Comparison of ENCODE assay signal across 8 cellular contexts in genomic region chr11:9280655-9281301, GRCh38. TPM values are rescaled to one million over a fixed set of nuclear protein-coding genes. Genes with fewer than 3 reads are reported as not detected.
A peak's percentile ranks its signal among the peaks of the same experiment; 100 is the strongest.
DNase-seq lines count a peak whose midpoint lies in the region; ATAC-seq, FAIRE-seq and TF ChIP-seq lines count a peak whose summit lies in the region.

No MANE protein-coding gene starts in this region.

- peak in 6 of 7 experiments; percentile 29 to 65 (median 56) for DNase-seq in CD8-positive, alpha-beta T cell
- DNase-seq in GM12878 (ENCODE audit: low read depth, low spot score), result peak; percentile 58
- DNase-seq in small intestine, result peak; percentile 51
- no peak for DNase-seq in PC-9
- no peak for DNase-seq in HK-2 (ENCODE audit: unreplicated experiment)

- H3K9me3 ChIP-seq in CD8-positive, alpha-beta T cell (ENCODE audit: low read length), result no peaks in the 10 kb centered on the region
- H3K9me3 ChIP-seq in SU-DHL-6 (ENCODE audit: insufficient read depth, low read length) (no peaks in the 10 kb centered on the region), GM12878 (replicated peaks; ENCODE audit: control insufficient read depth, insufficient read depth, low read length) (no peaks in the 10 kb centered on the region), small intestine (ENCODE audit: control insufficient read depth, low read depth) (no peaks in the 10 kb centered on the region), PC-9 (ENCODE audit: insufficient read depth, low read depth) (no peaks in the 10 kb centered on the region)

- POLR2A ChIA-PET in CD8-positive, alpha-beta T cell (lab: Charles Lee), result interaction anchor here (0.6 to 2.1 kb wide), 11 partner anchors 16 to 180 kb away, joined by 3 to 12 read pairs (median 4); partner anchors contain the start of genes DENND5A, TMEM41B and ZNF143
- POLR2A ChIA-PET in GM12878 (lab: Charles Lee), result interaction anchor here (0.7 to 1.7 kb wide), 7 partner anchors 16 to 179 kb away, joined by 3 to 8 read pairs (median 4); partner anchors contain the start of genes DENND5A and TMEM41B
- POLR2A ChIA-PET in PC-9 (lab: Charles Lee; ENCODE audit: unreplicated experiment), result no interaction called here

- ATAC-seq in CD8-positive, alpha-beta T cell, result peak; percentile 87
- peak; percentile 90 for ATAC-seq in GM19351 (IDR thresholded peaks at IDR 0.05; ENCODE audit: unreplicated experiment)
- peak; percentile 86 for ATAC-seq in HG03521 (IDR thresholded peaks at IDR 0.05; ENCODE audit: unreplicated experiment)
- peak; percentile 97 for ATAC-seq in GM12878

- peak overlapping the region; percentile 66 for H3K27ac Mint-ChIP-seq in CD8-positive, alpha-beta T cell

- BruUV-seq in GM12878 (replicated peaks; lab: Mats Ljungman, UMichigan), result no TSS peak
- BruUV-seq in PC-9 (replicated peaks; lab: Mats Ljungman, UMichigan), result no TSS peak

- RAD21 ChIA-PET in GM12878 (lab: Charles Lee; ENCODE audit: unreplicated experiment), result interaction anchor here (0.7 to 2.0 kb wide), 13 partner anchors 10 to 255 kb away, joined by 3 to 9 read pairs (median 3); partner anchors contain the start of genes DENND5A and TMEM41B

- peak overlapping the region; percentile 17 for H3K4me3 ChIP-seq in CD8-positive, alpha-beta T cell (ENCODE audit: low read depth, low read length)
- H3K4me3 ChIP-seq in SU-DHL-6 (ENCODE audit: insufficient read depth, low read length, poor library complexity, severe bottlenecking), result no peak overlapping the region
- no peak overlapping the region for H3K4me3 ChIP-seq in GM12878
- H3K4me3 ChIP-seq in small intestine (ENCODE audit: low read depth in 1 of 2, low read length in 2 of 2), result no peak overlapping the region
- no peak overlapping the region for H3K4me3 ChIP-seq in PC-9

- TF ChIP-seq CTCF in CD8-positive, alpha-beta T cell (IDR thresholded peaks at IDR 0.05), result no peak
- TF ChIP-seq CTCF in SU-DHL-6 (IDR thresholded peaks at IDR 0.05; ENCODE audit: insufficient read depth, low read length, poor library complexity, severe bottlenecking) (no peak), GM12878 (IDR thresholded peaks at IDR 0.05 in 2 of 3, conservative IDR thresholded peaks at IDR 0.05 in 1 of 3; ENCODE audit: control insufficient read depth in 2 of 3, extremely low read depth in 1 of 3, insufficient read depth in 1 of 3, low read depth in 3 of 3, low read length in 3 of 3) (no peak), PC-9 (conservative IDR thresholded peaks at IDR 0.05) (no peak)

- no peaks in the 10 kb centered on the region for H3K79me2 ChIP-seq in SU-DHL-6 (ENCODE audit: insufficient read depth, low read length)
- H3K79me2 ChIP-seq in GM12878 (ENCODE audit: control insufficient read depth, insufficient read depth, low read length), result no peaks in the 10 kb centered on the region
- H3K79me2 ChIP-seq in PC-9 (ENCODE audit: low read depth), result no peaks in the 10 kb centered on the region

- in situ Hi-C loops in GM12878 (cut with MboI), result no loop called here

- H4K20me1 ChIP-seq in SU-DHL-6 (ENCODE audit: low read depth, low read length) (peaks cover 10% of the 10 kb centered on the region; the same call in 1 of the 2 replicates), GM12878 (ENCODE audit: control insufficient read depth, insufficient read depth) (no peaks in the 10 kb centered on the region), PC-9 (ENCODE audit: insufficient read depth) (no peaks in the 10 kb centered on the region)

- no peaks in the 10 kb centered on the region for H3K9me3 Mint-ChIP-seq in CD8-positive, alpha-beta T cell

- no peak overlapping the region for H3K9ac ChIP-seq in SU-DHL-6 (ENCODE audit: low read length)
- H3K9ac ChIP-seq in GM12878 (ENCODE audit: control insufficient read depth, insufficient read depth, low read length), result no peak overlapping the region

- no peaks in the 10 kb centered on the region for H3K36me3 ChIP-seq in CD8-positive, alpha-beta T cell (ENCODE audit: insufficient read depth, low read length)
- H3K36me3 ChIP-seq in SU-DHL-6 (ENCODE audit: low read length) (peaks cover 12% of the 10 kb centered on the region; the same call in 1 of the 2 replicates), GM12878 (ENCODE audit: control insufficient read depth in 2 of 2, insufficient read depth in 2 of 2, low read length in 1 of 2) (no peaks in the 10 kb centered on the region; a peak in 1 of 4 replicates), small intestine (ENCODE audit: control insufficient read depth in 2 of 2, insufficient read depth in 2 of 2, low read length in 2 of 2) (no peaks in the 10 kb centered on the region), PC-9 (ENCODE audit: low read depth) (no peaks in the 10 kb centered on the region; the same call in 1 of the 2 replicates)

- H3K9me2 ChIP-seq in SU-DHL-6 (replicated peaks; ENCODE audit: insufficient read depth, low read length), result no peaks in the 10 kb centered on the region
- H3K9me2 ChIP-seq in PC-9 (ENCODE audit: insufficient read depth), result no peaks in the 10 kb centered on the region

- peaks cover 24% of the 10 kb centered on the region for H3K4me1 Mint-ChIP-seq in CD8-positive, alpha-beta T cell (ENCODE audit: low read depth)

- H3K4me2 ChIP-seq in SU-DHL-6 (ENCODE audit: low read depth, low read length, poor library complexity, severe bottlenecking) (peak overlapping the region; percentile 22), GM12878 (ENCODE audit: control insufficient read depth, insufficient read depth) (peak overlapping the region; percentile 74; the same call in 1 of the 2 replicates), PC-9 (no peak overlapping the region)

- CTCF ChIA-PET in CD8-positive, alpha-beta T cell (lab: Charles Lee), result interaction anchor here (0.6 to 1.9 kb wide), 7 partner anchors 9 to 143 kb away, joined by 3 to 5 read pairs (median 4); no protein-coding TSS in a partner anchor
- CTCF ChIA-PET in GM12878 (lab: Yijun Ruan, JAX) (interaction anchor here (0.6 to 2.2 kb wide), 13 partner anchors 18 to 1598 kb away, joined by 3 to 10 read pairs (median 3); no protein-coding TSS in a partner anchor), PC-9 (lab: Charles Lee) (no interaction called here)

- peaks cover 17% of the 10 kb centered on the region for H3K36me3 Mint-ChIP-seq in CD8-positive, alpha-beta T cell

- 25% methylated on average over 4 of the region's 4 CpGs for WGBS in GM12878 (ENCODE audit: insufficient coverage, insufficient replicate concordance, low lambda C conversion rate, missing lambda C conversion rate)
- WGBS in small intestine, 3 donors, result 37 to 39% (median 38%) methylated on average over 4 of the region's 4 CpGs

- no peak for TF ChIP-seq POLR2A in GM12878 (IDR thresholded peaks at IDR 0.05; ENCODE audit: low read depth, low read length)

- FAIRE-seq in GM12878 (lab: Jason Lieb, UNC) (peak; percentile 99), small intestine (lab: Jason Lieb, UNC) (no peak)

- TF ChIP-seq EP300 in GM12878 (IDR thresholded peaks at IDR 0.05; ENCODE audit: borderline replicate concordance in 1 of 2, control insufficient read depth in 1 of 2, low read depth in 2 of 2, low read length in 2 of 2), result no peak

- no peak for TF ChIP-seq RAD21 in GM12878 (IDR thresholded peaks at IDR 0.05; ENCODE audit: insufficient read depth, low read depth, low read length)

- H2AFZ ChIP-seq in SU-DHL-6 (ENCODE audit: low read depth, low read length, severe bottlenecking), result no peak overlapping the region
- H2AFZ ChIP-seq in GM12878 (ENCODE audit: control insufficient read depth, low read depth, low read length), result no peak overlapping the region
- no peak overlapping the region for H2AFZ ChIP-seq in PC-9

- intact Hi-C loops in CD8-positive, alpha-beta T cell (cut with DNase I, micrococcal nuclease), result loop anchor here in 1 of 2 experiments (1.0 to 2.0 kb wide), 3 partner anchors 16 to 34 kb away; partner anchors contain the start of gene TMEM41B
- intact Hi-C loops in GM12878 (cut with micrococcal nuclease; ENCODE audit: unreplicated experiment) (no loop called here), PC-9 (cut with micrococcal nuclease; ENCODE audit: unreplicated experiment) (loop anchor here (10.0 kb wide), 1 partner anchor 124 kb away; no protein-coding TSS in a partner anchor)

- H3F3A ChIP-seq in SU-DHL-6 (ENCODE audit: insufficient read depth) (peaks cover 21% of the 10 kb centered on the region), PC-9 (ENCODE audit: insufficient read depth, low read depth) (peaks cover 11% of the 10 kb centered on the region; the same call in 1 of the 2 replicates)

- peaks cover 18% of the 10 kb centered on the region for H3K4me1 ChIP-seq in CD8-positive, alpha-beta T cell (ENCODE audit: insufficient read depth, low read length)
- H3K4me1 ChIP-seq in GM12878 (ENCODE audit: control insufficient read depth, insufficient read depth, low read length) (peaks cover 11% of the 10 kb centered on the region), small intestine (ENCODE audit: control insufficient read depth in 2 of 2, insufficient read depth in 1 of 2, low read depth in 1 of 2, low read length in 1 of 2) (no peaks in the 10 kb centered on the region), PC-9 (replicated peaks; ENCODE audit: insufficient read depth) (no peaks in the 10 kb centered on the region)

- SMC1A ChIA-PET in GM12878 (lab: Charles Lee; ENCODE audit: uncharacterized antibody, unreplicated experiment), result interaction anchor here (0.6 to 2.3 kb wide), 26 partner anchors 13 to 450 kb away, joined by 3 to 25 read pairs (median 4); no protein-coding TSS in a partner anchor

- H3K27me3 Mint-ChIP-seq in CD8-positive, alpha-beta T cell (ENCODE audit: low read depth), result no peaks in the 10 kb centered on the region

- H3K27ac ChIP-seq in CD8-positive, alpha-beta T cell (ENCODE audit: low read depth, low read length), result no peak overlapping the region
- H3K27ac ChIP-seq in SU-DHL-6 (ENCODE audit: low read depth, low read length) (peak overlapping the region; percentile 1; the same call in 1 of the 2 replicates), GM12878 (ENCODE audit: control insufficient read depth, insufficient read depth) (peak overlapping the region; percentile 44), small intestine (ENCODE audit: low read depth in 1 of 2, low read length in 1 of 2) (peak overlapping the region in 1 of 2 donors; percentile 39), PC-9 (no peak overlapping the region)

- peak overlapping the region; percentile 54 for H3K4me3 Mint-ChIP-seq in CD8-positive, alpha-beta T cell

- H3K27me3 ChIP-seq in CD8-positive, alpha-beta T cell (ENCODE audit: insufficient read depth, low read length), result no peaks in the 10 kb centered on the region
- H3K27me3 ChIP-seq in SU-DHL-6 (ENCODE audit: low read length) (no peaks in the 10 kb centered on the region), GM12878 (replicated peaks in 1 of 2; ENCODE audit: control insufficient read depth in 2 of 2, insufficient read depth in 2 of 2, low read length in 1 of 2) (no peaks in the 10 kb centered on the region), small intestine (ENCODE audit: control insufficient read depth in 2 of 2, insufficient read depth in 2 of 2, low read length in 2 of 2) (no peaks in the 10 kb centered on the region), PC-9 (ENCODE audit: insufficient read depth, low read depth) (no peaks in the 10 kb centered on the region)

RNA-seq across cellular contexts. Expression of gene DENND5A, which starts 15.6 kb away (rescaled TPM):
- total RNA-seq in CD8-positive, alpha-beta T cell, result 10 to 100 TPM; 78.8 to 81.7 TPM
- total RNA-seq in GM12878 (2013; cell fraction: nucleolus; rRNA removed), result 297 and 334 TPM in 2 replicates
- total RNA-seq in GM12878 (2014; rRNA removed) (101 and 102 TPM in 2 replicates), GM12878 (2014; rRNA removed; fragmentation: Illumina TruSeq; extraction: Trizol) (96.5 and 106 TPM in 2 replicates), GM12878 (2021) (91.3 and 94.2 TPM in 2 replicates), PC-9 (2021) (17.7 and 19.8 TPM in 2 replicates)
- polyA plus RNA-seq in GM12878 (2011; ENCODE audit: low read depth), result 37.7 TPM
- polyA plus RNA-seq in GM12878 (2011; rRNA removed) (93.6 and 157 TPM in 2 replicates), GM12878 (2014; fragmentation: Illumina TruSeq; extraction: Trizol) (127 and 135 TPM in 2 replicates), GM12878 (2014; fragmentation: Nextera tagmentation; extraction: Ambion mirVana) (10 to 100 TPM; 15.6 to 24.1 TPM), GM12878 (2014; rRNA removed) (63.8 and 78.9 TPM in 2 replicates), GM12878 (2016; fragmentation: Nextera tagmentation; extraction: Ambion mirVana) (10 to 100 TPM; 15.7 to 16.6 TPM), small intestine (10 to 100 TPM in 1 of 3 donors, 1 to 10 TPM in 1, under 1 TPM in 1; 0.89 to 15.3 (median 6.8) TPM)
- polyA plus RNA-seq in GM12878 (2011; cell fraction: cytosol; rRNA removed), result 167 and 190 TPM in 2 replicates
- 172 and 245 TPM in 2 replicates for polyA plus RNA-seq in GM12878 (2011; cell fraction: nucleus; rRNA removed)
- polyA plus RNA-seq in GM12878 (2012), result 46.8 and 47.7 TPM in 2 replicates
- polyA minus RNA-seq in GM12878 (2011; rRNA and poly(A)+ RNA removed), result 392 and 436 TPM in 2 replicates
- 76.6 and 77.9 TPM in 2 replicates for polyA minus RNA-seq in GM12878 (2011; cell fraction: cytosol; rRNA and poly(A)+ RNA removed)
- polyA minus RNA-seq in GM12878 (2011; cell fraction: nucleus; rRNA and poly(A)+ RNA removed), result 140 and 188 TPM in 2 replicates

RNA-seq across cellular contexts. Expression of gene TMEM41B, which starts 33.6 kb away (rescaled TPM):
- total RNA-seq in CD8-positive, alpha-beta T cell, result 10 to 100 TPM; 36.8 TPM
- 32.5 and 34.9 TPM in 2 replicates for total RNA-seq in GM12878 (2013; cell fraction: nucleolus; rRNA removed)
- total RNA-seq in GM12878 (2014; rRNA removed), result 24.3 and 29.1 TPM in 2 replicates
- total RNA-seq in GM12878 (2014; rRNA removed; fragmentation: Illumina TruSeq; extraction: Trizol), result 20.1 and 22.4 TPM in 2 replicates
- 21.9 and 25.1 TPM in 2 replicates for total RNA-seq in GM12878 (2021)
- polyA plus RNA-seq in GM12878 (2011; ENCODE audit: low read depth), result 8.3 TPM
- polyA plus RNA-seq in GM12878 (2011; rRNA removed), result 31.0 and 44.7 TPM in 2 replicates
- 12.6 and 16.7 TPM in 2 replicates for polyA plus RNA-seq in GM12878 (2011; cell fraction: cytosol; rRNA removed)
- polyA plus RNA-seq in GM12878 (2011; cell fraction: nucleus; rRNA removed), result 18.6 and 19.4 TPM in 2 replicates
- 16.4 and 18.9 TPM in 2 replicates for polyA plus RNA-seq in GM12878 (2012)
- polyA plus RNA-seq in GM12878 (2014; fragmentation: Illumina TruSeq; extraction: Trizol), result 15.2 and 19.3 TPM in 2 replicates
- polyA plus RNA-seq in GM12878 (2014; fragmentation: Nextera tagmentation; extraction: Ambion mirVana), result 10 to 100 TPM in 1 of 2 experiments, 1 to 10 TPM in 1; 8.0 to 11.0 TPM
- 27.0 and 27.1 TPM in 2 replicates for polyA plus RNA-seq in GM12878 (2014; rRNA removed)
- 10 to 100 TPM; 20.4 to 20.6 TPM for polyA plus RNA-seq in GM12878 (2016; fragmentation: Nextera tagmentation; extraction: Ambion mirVana)
- 12.7 and 14.1 TPM in 2 replicates for polyA minus RNA-seq in GM12878 (2011; rRNA and poly(A)+ RNA removed)
- 9.8 and 9.9 TPM in 2 replicates for polyA minus RNA-seq in GM12878 (2011; cell fraction: cytosol; rRNA and poly(A)+ RNA removed)
- 8.5 and 12.7 TPM in 2 replicates for polyA minus RNA-seq in GM12878 (2011; cell fraction: nucleus; rRNA and poly(A)+ RNA removed)
- polyA plus RNA-seq in small intestine, result 10 to 100 TPM; 16.5 to 20.9 (median 20.6) TPM
- 58.5 and 65.1 TPM in 2 replicates for total RNA-seq in PC-9 (2021)

Comparison
In these comparisons a context has a peak if more than half of its experiments do, and no peak if none do; other contexts are left out.
1. DNase-seq: peak in CD8-positive, alpha-beta T cell (6 of 7), GM12878 (single experiment) and small intestine (single experiment); none in PC-9 (0 of 2) and HK-2 (single experiment).
2. H3K27ac ChIP-seq: peak in SU-DHL-6 (single experiment) and GM12878 (single experiment); none in CD8-positive, alpha-beta T cell (single experiment) and PC-9 (single experiment).
3. Peak in every context shown above with its lines, with median percentiles within 50 percentile points of each other: ATAC-seq.